22 cellular contexts compared by ENCODE assay signal in the genomic region with DNA sequence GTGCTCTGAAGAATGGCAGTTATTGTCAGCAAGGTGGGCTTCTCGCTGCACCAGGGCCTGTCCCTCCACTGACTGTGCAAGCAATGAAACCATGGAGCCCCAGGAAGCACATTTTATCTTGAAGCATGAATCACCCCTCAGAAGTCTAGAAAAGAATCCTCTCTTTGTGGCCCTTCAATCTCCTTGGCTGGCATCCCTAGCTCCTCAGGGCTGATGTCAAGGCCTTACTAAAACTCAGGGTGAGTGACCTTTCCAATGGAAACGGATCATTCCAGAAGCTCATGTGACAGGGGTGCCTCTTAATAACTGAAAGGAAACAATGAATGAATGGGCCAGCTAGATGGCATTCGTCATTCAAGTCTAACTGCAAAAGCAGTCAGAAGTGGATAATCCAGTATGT. TPM values are rescaled to one million over a fixed set of nuclear protein-coding genes. Genes with fewer than 3 reads are reported as not detected.
DNase-seq lines count a peak whose midpoint lies in the region; ATAC-seq and TF ChIP-seq lines count a peak whose summit lies in the region.
"Had no signal": no experiment of that assay in that cellular context is flagged by ENCODE, and none has a peak within 500 bp of the region (broad histone marks: within the 10 kb centered on the region; RNA-seq: fewer than 3 reads in every experiment).

No MANE protein-coding gene starts in this region.

- H3K27ac ChIP-seq in testis = peak overlapping the region in 1 of 2 donors; percentile 10
- no peak overlapping the region for H3K27ac ChIP-seq in mammary epithelial cell (ENCODE audit: insufficient read depth, low read depth, low read length)
- H3K27ac ChIP-seq in PC-9 = no peak overlapping the region
- H3K27ac ChIP-seq: colonic mucosa, lower lobe of right lung, psoas muscle, transverse colon had no signal

- peaks cover 10% of the 10 kb centered on the region; the same call in 1 of the 2 replicates for H3F3A ChIP-seq in PC-9 (ENCODE audit: insufficient read depth, low read depth)

- no peak for ATAC-seq in HG03565 (IDR thresholded peaks at IDR 0.05; ENCODE audit: unreplicated experiment)
- ATAC-seq: activated CD4-positive, alpha-beta T cell treated with anti-CD3 and anti-CD28 coated beads for 36 hours; activated T-cell treated with anti-CD3 and anti-CD28 coated beads, Interleukin-2, amount 50 U/mL, for 4 hours; lower lobe of right lung; T-helper 17 cell had no signal

- BruUV-seq in mammary epithelial cell (replicated peaks; lab: Mats Ljungman, UMichigan) = no TSS peak
- BruUV-seq in PC-9 (replicated peaks; lab: Mats Ljungman, UMichigan) = no TSS peak

- TF ChIP-seq POLR2A in testis (IDR thresholded peaks at IDR 0.05) = no peak

- no peaks in the 10 kb centered on the region for H3K79me2 ChIP-seq in mammary epithelial cell (ENCODE audit: insufficient read depth, low read length)
- H3K79me2 ChIP-seq in PC-9 (ENCODE audit: low read depth) = no peaks in the 10 kb centered on the region

- H4K20me1 ChIP-seq in mammary epithelial cell (ENCODE audit: insufficient read depth, low read length) = no peaks in the 10 kb centered on the region
- no peaks in the 10 kb centered on the region for H4K20me1 ChIP-seq in PC-9 (ENCODE audit: insufficient read depth)

- H3K9me3 ChIP-seq in testis (no peaks in the 10 kb centered on the region), mammary epithelial cell (replicated peaks; ENCODE audit: insufficient read depth, low read length) (no peaks in the 10 kb centered on the region), PC-9 (ENCODE audit: insufficient read depth, low read depth) (no peaks in the 10 kb centered on the region)
- H3K9me3 ChIP-seq: colonic mucosa, lower lobe of right lung, psoas muscle, transverse colon had no signal

- CTCF ChIA-PET in mammary epithelial cell (lab: Charles Lee; ENCODE audit: low non-redundant PET) (no interaction called here), PC-9 (lab: Charles Lee) (interaction anchor here (0.9 kb wide), 1 partner anchor 82 kb away, joined by 3 read pairs; no protein-coding TSS in a partner anchor)

- in situ Hi-C loops in G401 (cut with HindIII; ENCODE audit: low sequenced_read_pairs) = no loop called here
- in situ Hi-C loops in SK-MEL-5 (cut with HindIII; ENCODE audit: low pct_unique_long_range_greater_than_20kb, low sequenced_read_pairs) = no loop called here
- in situ Hi-C loops in mammary epithelial cell (cut with MboI; ENCODE audit: low sequenced_read_pairs in 2 of 2) = no loop called here

- H3K27me3 ChIP-seq in testis (no peaks in the 10 kb centered on the region), mammary epithelial cell (ENCODE audit: insufficient read depth, low read length) (no peaks in the 10 kb centered on the region), PC-9 (ENCODE audit: insufficient read depth, low read depth) (peaks cover 5% of the 10 kb centered on the region; the same call in 1 of the 2 replicates)
- H3K27me3 ChIP-seq: colonic mucosa, transverse colon had no signal

- TF ChIP-seq CTCF in testis (IDR thresholded peaks at IDR 0.05) (no peak), mammary epithelial cell (conservative IDR thresholded peaks at IDR 0.05 in 1 of 2, IDR thresholded peaks at IDR 0.05 in 1 of 2; ENCODE audit: extremely low read depth in 1 of 2, insufficient read depth in 1 of 2, low read depth in 1 of 2, low read length in 2 of 2) (no peak), PC-9 (conservative IDR thresholded peaks at IDR 0.05) (no peak)

- H3K9me2 ChIP-seq in PC-9 (ENCODE audit: insufficient read depth) = no peaks in the 10 kb centered on the region

- dilution Hi-C loops in mammary epithelial cell (cut with HindIII; ENCODE audit: low sequenced_read_pairs) = loop anchor here (5.0 kb wide), 1 partner anchor 49 kb away; no protein-coding TSS in a partner anchor

- POLR2A ChIA-PET in PC-9 (lab: Charles Lee; ENCODE audit: unreplicated experiment) = interaction anchor here (0.6 kb wide), 1 partner anchor 203 kb away, joined by 19 read pairs; no protein-coding TSS in a partner anchor

- intact Hi-C loops in testis (cut with DNase I; ENCODE audit: low total_unique reads) (no loop called here), mammary epithelial cell (cut with micrococcal nuclease) (no loop called here), PC-9 (cut with micrococcal nuclease; ENCODE audit: unreplicated experiment) (no loop called here)

- H2AFZ ChIP-seq in mammary epithelial cell (ENCODE audit: low read depth, low read length) = no peak overlapping the region
- H2AFZ ChIP-seq in PC-9 = no peak overlapping the region

- H3K9ac ChIP-seq in mammary epithelial cell (ENCODE audit: insufficient read depth, low read length) = no peak overlapping the region

- H3K36me3 ChIP-seq in testis (ENCODE audit: low read depth, missing control alignments) (no peaks in the 10 kb centered on the region), mammary epithelial cell (ENCODE audit: insufficient read depth, low read length) (no peaks in the 10 kb centered on the region), PC-9 (ENCODE audit: low read depth) (no peaks in the 10 kb centered on the region)
- H3K36me3 ChIP-seq: colonic mucosa, lower lobe of right lung, transverse colon had no signal

- H3K4me1 ChIP-seq in testis (peaks cover 21% of the 10 kb centered on the region), mammary epithelial cell (ENCODE audit: insufficient read depth, low read length) (peaks cover 25% of the 10 kb centered on the region), PC-9 (replicated peaks; ENCODE audit: insufficient read depth) (peaks cover 25% of the 10 kb centered on the region)
- H3K4me1 ChIP-seq: psoas muscle had no signal

- DNase-seq in G401 (ENCODE audit: low spot score) (peak; percentile 32), SK-MEL-5 (ENCODE audit: low read depth, low spot score) (peak; percentile 98), iris pigment epithelial cell (ENCODE audit: low read depth) (peak; percentile 22), testis (peak; percentile 80), mammary epithelial cell (no peak), PC-9 (no peak)
- DNase-seq: activated CD4-positive, alpha-beta T cell treated with anti-CD3 and anti-CD28 coated beads for 36 hours; activated T-cell treated with anti-CD3 and anti-CD28 coated beads, Interleukin-2, amount 50 U/mL, for 4 hours; amniotic stem cell; colonic mucosa; DMS79; lower lobe of right lung; MM.1S; NCI-H1417; NCI-H2107; NCI-H526 treated with DMSO at 0.1 percent for 48 hours; psoas muscle; RPMI8226; stimulated activated CD8-positive, alpha-beta memory T cell treated with anti-CD3 and anti-CD28 coated beads, Interleukin-4, amount 100 ng/mL, for 48 hours; T-helper 17 cell; transverse colon had no signal

- no peak overlapping the region for H3K4me2 ChIP-seq in mammary epithelial cell (ENCODE audit: insufficient read depth, low read depth, low read length)
- H3K4me2 ChIP-seq in PC-9 = no peak overlapping the region

- WGBS in testis, 2 donors = 57 to 80% methylated on average over 2 to 3 of the region's 3 CpGs
- WGBS in mammary epithelial cell (ENCODE audit: low coverage, missing lambda C conversion rate) = 75% methylated on average over 3 of the region's 3 CpGs

- H3K4me3 ChIP-seq in testis (no peak overlapping the region), mammary epithelial cell (replicated peaks in 1 of 3; ENCODE audit: insufficient read depth in 1 of 3, low read depth in 2 of 3, low read length in 3 of 3) (no peak overlapping the region), PC-9 (no peak overlapping the region)
- H3K4me3 ChIP-seq: colonic mucosa, lower lobe of right lung, psoas muscle, transverse colon had no signal

RNA-seq across cellular contexts. Expression of gene PLEKHH1, which starts 22.3 kb away (rescaled TPM):
- total RNA-seq in G401 (2014; rRNA removed; shearing (Covaris generic)) = 4.8 and 8.6 TPM in 2 replicates
- 143 and 156 TPM in 2 replicates for total RNA-seq in SK-MEL-5 (2014; rRNA removed; shearing (Covaris generic))
- polyA plus RNA-seq in SK-MEL-5 (2015; cell fraction: cytosol; rRNA removed) = 122 and 158 TPM in 2 replicates
- 784 and 815 TPM in 2 replicates for polyA plus RNA-seq in SK-MEL-5 (2015; cell fraction: nucleus; rRNA removed)
- 10 to 100 TPM; 49.1 to 61.3 TPM for total RNA-seq in testis
- polyA plus RNA-seq in testis (ENCODE audit: insufficient read depth, low read depth, low replicate concordance) = 21.4 TPM
- 10 to 100 TPM in 1 of 2 donors, 1 to 10 TPM in 1; 6.7 to 11.9 TPM for total RNA-seq in mammary epithelial cell
- 3.1 TPM for polyA plus RNA-seq in mammary epithelial cell
- 41.7 TPM for polyA minus RNA-seq in mammary epithelial cell
- total RNA-seq in PC-9 (2021) = 13.6 and 18.5 TPM in 2 replicates

RNA-seq across cellular contexts. Expression of gene TMEM229B, which starts 22.3 kb away (rescaled TPM):
- 0.18 and 0.41 TPM in 2 replicates for total RNA-seq in G401 (2014; rRNA removed; shearing (Covaris generic))
- total RNA-seq in SK-MEL-5 (2014; rRNA removed; shearing (Covaris generic)) = 59.2 and 62.3 TPM in 2 replicates
- polyA plus RNA-seq in SK-MEL-5 (2015; cell fraction: cytosol; rRNA removed) = 81.7 and 93.2 TPM in 2 replicates
- 23.8 and 41.6 TPM in 2 replicates for polyA plus RNA-seq in SK-MEL-5 (2015; cell fraction: nucleus; rRNA removed)
- total RNA-seq in testis (10 to 100 TPM; 59.6 to 77.4 TPM), mammary epithelial cell (1 to 10 TPM in 1 of 2 donors, under 1 TPM in 1; 0.50 to 2.0 TPM), PC-9 (2021) (1.2 and 1.6 TPM in 2 replicates)
- polyA plus RNA-seq in testis (ENCODE audit: insufficient read depth, low read depth, low replicate concordance) (12.6 TPM), mammary epithelial cell (1.2 TPM)
- polyA minus RNA-seq in mammary epithelial cell = 1.5 TPM

Comparison
In these comparisons a context has a peak if more than half of its experiments do, and no peak if none do; other contexts are left out.
1. DNase-seq: peak in G401 (single experiment), SK-MEL-5 (single experiment), iris pigment epithelial cell (single experiment) and testis (single experiment); none in mammary epithelial cell (single experiment) and PC-9 (0 of 2).
2. RNA of gene TMEM229B, which starts 22.3 kb away (total RNA-seq): 59.6 to 77.4 TPM in testis and 59.2 to 62.3 TPM in SK-MEL-5; 0.50 to 2.0 TPM in mammary epithelial cell, 1.2 to 1.6 TPM in PC-9 and 0.18 to 0.41 TPM in G401; every median in the first group is over 10 times any median in the second.